ENCODE assay signal across 8 cellular contexts in the genomic region with DNA sequence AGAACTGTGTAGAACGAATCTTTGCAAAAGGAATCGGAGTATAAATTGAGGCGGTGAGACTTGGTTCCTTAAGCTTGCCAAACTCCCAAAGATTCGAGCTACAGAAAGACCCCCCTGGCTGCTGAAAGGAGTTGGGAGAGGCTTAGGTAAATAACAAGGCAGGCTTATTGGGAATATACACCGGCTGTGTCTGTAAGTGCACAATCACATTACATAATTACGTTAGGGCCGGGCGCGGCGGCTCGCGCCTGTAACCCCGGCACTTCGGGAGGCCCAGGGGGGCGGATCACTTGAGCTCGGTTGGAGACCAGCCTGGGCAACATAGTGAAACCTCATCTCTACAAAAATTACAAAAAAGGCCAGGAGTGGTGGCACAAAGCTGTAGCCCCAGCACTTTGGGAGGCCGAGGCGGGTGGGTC. TPM values are rescaled to one million over a fixed set of nuclear protein-coding genes. Genes with fewer than 3 reads are reported as not detected.
DNase-seq lines count a peak whose midpoint lies in the region; ATAC-seq and TF ChIP-seq lines count a peak whose summit lies in the region.

No MANE protein-coding gene starts in this region.

- H3K4me3 ChIP-seq in ACC112 (ENCODE audit: low read depth, low read length) (peak overlapping the region; percentile 74), HFF-Myc (replicated peaks; ENCODE audit: low read depth, low read length) (peak overlapping the region; percentile 35), SJSA1 (peak overlapping the region; percentile 38), neutrophil (ENCODE audit: low read depth in 1 of 2, low read length in 1 of 2) (peak overlapping the region; percentile 60 to 65)

- no peaks in the 10 kb centered on the region for H3K27me3 ChIP-seq in ACC112 (ENCODE audit: insufficient read depth, low read length)
- H3K27me3 ChIP-seq in SJSA1 (replicated peaks), result no peaks in the 10 kb centered on the region; the same call in 1 of the 2 replicates
- H3K27me3 ChIP-seq in neutrophil, result peaks cover 43% of the 10 kb centered on the region

- peak overlapping the region; percentile 55 for H2AFZ ChIP-seq in ACC112 (ENCODE audit: low read length, unreplicated experiment)

- no peaks in the 10 kb centered on the region for H3K79me2 ChIP-seq in ACC112 (ENCODE audit: control insufficient read depth, insufficient read depth, low read length, unreplicated experiment)

- peak overlapping the region; percentile 63; the same call in 1 of the 2 replicates for H3K27ac ChIP-seq in ACC112 (ENCODE audit: low read depth, low read length)
- H3K27ac ChIP-seq in SJSA1, result no peak overlapping the region
- H3K27ac ChIP-seq in epithelial cell of prostate, result peak overlapping the region; percentile 87
- H3K27ac ChIP-seq in neutrophil, result peak overlapping the region; percentile 62

- H3K9me3 ChIP-seq in SJSA1 (replicated peaks) (no peaks in the 10 kb centered on the region), neutrophil (no peaks in the 10 kb centered on the region)

- ATAC-seq in GM19452 (IDR thresholded peaks at IDR 0.05; ENCODE audit: unreplicated experiment) (no peak), GM18511 (IDR thresholded peaks at IDR 0.05; ENCODE audit: unreplicated experiment) (no peak)
- ATAC-seq in activated CD4-positive, CD25-positive, alpha-beta regulatory T cell treated with anti-CD3 and anti-CD28 coated beads, Interleukin-2, amount 50 U/mL, for 24 hours, result no peak

- DNase-seq in HFF-Myc (ENCODE audit: extremely low read depth, low read depth), result no peak
- DNase-seq in SJSA1 (ENCODE audit: low read depth in 1 of 2, low spot score in 2 of 2), result no peak
- DNase-seq in epithelial cell of prostate (ENCODE audit: low read depth, low spot score), result no peak

- no peaks in the 10 kb centered on the region for H3K36me3 ChIP-seq in ACC112 (ENCODE audit: insufficient read depth, low read length)
- no peaks in the 10 kb centered on the region for H3K36me3 ChIP-seq in SJSA1
- H3K36me3 ChIP-seq in neutrophil, result no peaks in the 10 kb centered on the region

- TF ChIP-seq CTCF in HFF-Myc (IDR thresholded peaks at IDR 0.05; ENCODE audit: low read depth, low read length, missing control alignments) (no peak), neutrophil (IDR thresholded peaks at IDR 0.05) (no peak)

- H3K4me1 ChIP-seq in ACC112 (ENCODE audit: control insufficient read depth, insufficient read depth, low read length, unreplicated experiment), result peaks cover 11% of the 10 kb centered on the region
- H3K4me1 ChIP-seq in SJSA1 (replicated peaks), result peaks cover 23% of the 10 kb centered on the region
- peaks cover 14 to 19% of the 10 kb centered on the region in 2 experiments for H3K4me1 ChIP-seq in neutrophil (ENCODE audit: control insufficient read depth in 1 of 2, insufficient read depth in 1 of 2, low read depth in 1 of 2, low read length in 1 of 2)

RNA-seq across cellular contexts. Expression of gene TMEM160, which starts 12.2 kb away (rescaled TPM):
- 66.3 and 129 TPM in 2 replicates for total RNA-seq in SJSA1 (2014; rRNA removed; shearing (Covaris generic))

RNA-seq across cellular contexts. Expression of gene NPAS1, which starts 16.6 kb away (rescaled TPM):
- not detected in 2 replicates for total RNA-seq in SJSA1 (2014; rRNA removed; shearing (Covaris generic))
